In genomic region chr6:154605207-154605877, GRCh38 we compare ENCODE assay signal across 9 cellular contexts.
DNase-seq lines count a peak whose midpoint lies in the region; ATAC-seq, FAIRE-seq and TF ChIP-seq lines count a peak whose summit lies in the region.
"Had no signal": no experiment of that assay in that cellular context is flagged by ENCODE, and none has a peak within 500 bp of the region (broad histone marks: within the 10 kb centered on the region; RNA-seq: fewer than 3 reads in every experiment).

No MANE protein-coding gene starts in this region.

- FAIRE-seq in GM12891 (lab: Jason Lieb, UNC) = peak; percentile 50

- H3K27me3 Mint-ChIP-seq in mesothelial cell of epicardium (ENCODE audit: low read depth) = no peaks in the 10 kb centered on the region

- no peak for TF ChIP-seq POLR2A in GM12891 (IDR thresholded peaks at IDR 0.05; ENCODE audit: low read depth, low read length)

- no peak overlapping the region for H3K27ac Mint-ChIP-seq in mesothelial cell of epicardium

- in situ Hi-C loops in astrocyte of the cerebellum (cut with HindIII; ENCODE audit: low sequenced_read_pairs) = no loop called here

- no peak overlapping the region for H3K4me3 ChIP-seq in astrocyte of the cerebellum (ENCODE audit: low read depth, low read length)
- H3K4me3 ChIP-seq: gastroesophageal sphincter had no signal

- peaks cover 11% of the 10 kb centered on the region for H3K4me1 Mint-ChIP-seq in mesothelial cell of epicardium

- H3K4me3 Mint-ChIP-seq in mesothelial cell of epicardium = no peak overlapping the region

- ATAC-seq in GM19467 (IDR thresholded peaks at IDR 0.05; ENCODE audit: unreplicated experiment) = peak; percentile 51
- peak; percentile 52 for ATAC-seq in HG03175 (IDR thresholded peaks at IDR 0.05; ENCODE audit: unreplicated experiment)
- ATAC-seq: gastroesophageal sphincter had no signal

- TF ChIP-seq CTCF in astrocyte of the cerebellum (IDR thresholded peaks at IDR 0.05; ENCODE audit: low read depth, low read length, missing control alignments) (no peak), mesothelial cell of epicardium (IDR thresholded peaks at IDR 0.05; ENCODE audit: unreplicated experiment) (no peak)

- no peaks in the 10 kb centered on the region for H3K9me3 Mint-ChIP-seq in mesothelial cell of epicardium

- no peak for DNase-seq in GM12891 (ENCODE audit: insufficient read length, low spot score)
- DNase-seq in astrocyte of the cerebellum (ENCODE audit: low read depth) = peak; percentile 57
- DNase-seq in mesothelial cell of epicardium (ENCODE audit: low spot score in 2 of 2, unreplicated experiment in 2 of 2) = no peak
- no peak for DNase-seq in amniotic stem cell (lab: John Stamatoyannopoulos, UW)
- no peak for DNase-seq in hepatic stellate cell (ENCODE audit: low spot score)
- no peak for DNase-seq in C1 segment of cervical spinal cord (lab: John Stamatoyannopoulos, UW)

- no peaks in the 10 kb centered on the region for H3K36me3 Mint-ChIP-seq in mesothelial cell of epicardium

TF ChIP-seq in GM12891, 5 proteins besides CTCF, POLR2A, EP300 and RAD21:
- TF ChIP-seq POU2F2 (IDR thresholded peaks at IDR 0.05; ENCODE audit: low read depth, low read length) (peak; percentile 34; the same call in 1 of the 2 replicates), PAX5 (IDR thresholded peaks at IDR 0.05; ENCODE audit: insufficient read depth, low read length, severe bottlenecking) (no peak)
